15 cellular contexts compared by ENCODE assay signal in the genomic region with DNA sequence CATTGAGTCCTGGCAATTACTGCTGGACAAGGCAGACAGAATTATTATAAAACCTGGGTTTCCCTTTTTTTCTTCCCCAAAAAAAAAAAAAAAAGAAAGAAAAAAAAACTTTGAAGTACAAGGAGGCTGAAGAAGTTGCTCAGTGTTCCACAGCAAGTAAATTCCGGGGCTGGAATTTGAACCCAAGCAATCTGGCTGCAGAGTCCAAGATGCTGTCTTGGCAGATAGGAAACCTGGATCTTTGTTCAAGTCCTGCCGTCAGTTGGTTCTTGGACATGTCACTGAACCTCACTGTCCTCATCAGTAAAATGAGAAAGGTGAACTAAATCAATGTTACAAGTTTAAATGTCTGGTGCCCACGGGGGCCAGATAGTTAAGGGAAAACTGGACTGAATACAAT. TPM values are rescaled to one million over a fixed set of nuclear protein-coding genes. Genes with fewer than 3 reads are reported as not detected.
DNase-seq lines count a peak whose midpoint lies in the region; ATAC-seq, FAIRE-seq and TF ChIP-seq lines count a peak whose summit lies in the region.
"Had no signal": no experiment of that assay in that cellular context is flagged by ENCODE, and none has a peak within 500 bp of the region (broad histone marks: within the 10 kb centered on the region; RNA-seq: fewer than 3 reads in every experiment).

No MANE protein-coding gene starts in this region.

- no peak overlapping the region for H4K8ac ChIP-seq in H9 (replicated peaks; ENCODE audit: insufficient read length, low read depth, low read length)

- H2BK120ac ChIP-seq in H9 (ENCODE audit: low read depth, low read length, poor library complexity, severe bottlenecking) = no peak overlapping the region

- ATAC-seq in activated CD4-positive, alpha-beta T cell treated with anti-CD3 and anti-CD28 coated beads for 36 hours = no peak
- ATAC-seq in T-helper 17 cell (no peak), HG03025 (IDR thresholded peaks at IDR 0.05; ENCODE audit: low FRiP score, unreplicated experiment) (no peak)

- no peaks in the 10 kb centered on the region for H3K9me1 ChIP-seq in keratinocyte (ENCODE audit: control insufficient read depth, extremely low read depth, insufficient read depth, low read length)

- no peak overlapping the region for H3K18ac ChIP-seq in H9 (ENCODE audit: insufficient read length, low read depth, low read length)

- H2BK15ac ChIP-seq in H9 (ENCODE audit: low read depth, low read length) = no peak overlapping the region

- H2AFZ ChIP-seq in keratinocyte (ENCODE audit: control insufficient read depth, low read length) (no peak overlapping the region), H9 (ENCODE audit: low read length) (no peak overlapping the region)

- H2BK12ac ChIP-seq in H9 (ENCODE audit: insufficient read length, low read depth, low read length) = no peak overlapping the region

- H3K27me3 ChIP-seq in keratinocyte (ENCODE audit: control insufficient read depth, extremely low read depth, insufficient read depth, low read length) (no peaks in the 10 kb centered on the region), subcutaneous abdominal adipose tissue (ENCODE audit: control insufficient read depth in 5 of 5, insufficient read depth in 4 of 5, low read length in 5 of 5) (no peaks in the 10 kb centered on the region), H9 (ENCODE audit: insufficient read depth, low read length) (no peaks in the 10 kb centered on the region)
- H3K27me3 ChIP-seq: cardiac muscle cell, right atrium auricular region had no signal

- no peaks in the 10 kb centered on the region for H3K23me2 ChIP-seq in H9 (ENCODE audit: insufficient read length, low read depth, low read length, poor library complexity, severe bottlenecking)

- H3K9ac ChIP-seq in keratinocyte (ENCODE audit: control insufficient read depth, extremely low read depth, insufficient read depth, low read length) = no peak overlapping the region
- no peak overlapping the region for H3K9ac ChIP-seq in subcutaneous abdominal adipose tissue (ENCODE audit: low read length in 5 of 5)
- H3K9ac ChIP-seq in H9 (ENCODE audit: extremely low read depth, insufficient read length, low read length) = no peak overlapping the region

- H3K4me3 ChIP-seq in keratinocyte (ENCODE audit: control insufficient read depth in 2 of 3, extremely low read depth in 1 of 3, insufficient read depth in 2 of 3, low read depth in 1 of 3, low read length in 3 of 3) (no peak overlapping the region), subcutaneous abdominal adipose tissue (ENCODE audit: low read depth in 1 of 5, low read length in 5 of 5) (no peak overlapping the region)
- H3K4me3 ChIP-seq: cardiac muscle cell, GM12878, right atrium auricular region had no signal

- POLR2A ChIA-PET in activated CD4-positive, alpha-beta T cell treated with anti-CD3 and anti-CD28 coated beads for 36 hours (lab: Charles Lee) = interaction anchor here (0.7 to 4.1 kb wide), 4 partner anchors 33 to 116 kb away, joined by 3 to 62 read pairs (median 16); no protein-coding TSS in a partner anchor

- H4K91ac ChIP-seq in H9 (ENCODE audit: insufficient read length, low read depth, low read length) = no peak overlapping the region

- H3K4me1 ChIP-seq in keratinocyte (ENCODE audit: control insufficient read depth, extremely low read depth, insufficient read depth, low read length) = peaks cover 38% of the 10 kb centered on the region
- peaks cover 0 to 42% (median 37%) of the 10 kb centered on the region in 5 donors for H3K4me1 ChIP-seq in subcutaneous abdominal adipose tissue (ENCODE audit: control insufficient read depth in 5 of 5, insufficient read depth in 5 of 5, low read length in 5 of 5)
- no peaks in the 10 kb centered on the region for H3K4me1 ChIP-seq in H9 (ENCODE audit: insufficient read depth, low read length)

- H3K36me3 ChIP-seq in keratinocyte (ENCODE audit: control insufficient read depth in 2 of 2, extremely low read depth in 1 of 2, insufficient read depth in 2 of 2, low read length in 2 of 2) (peaks cover 0 to 7% of the 10 kb centered on the region in 2 experiments), subcutaneous abdominal adipose tissue (ENCODE audit: control insufficient read depth in 5 of 5, insufficient read depth in 5 of 5, low read length in 5 of 5) (no peaks in the 10 kb centered on the region)
- H3K36me3 ChIP-seq: cardiac muscle cell, right atrium auricular region had no signal

- no peaks in the 10 kb centered on the region for H3K27me3 Mint-ChIP-seq in activated CD4-positive, alpha-beta T cell treated with anti-CD3 and anti-CD28 coated beads for 36 hours
- H3K27me3 Mint-ChIP-seq in T-helper 17 cell = no peaks in the 10 kb centered on the region
- no peaks in the 10 kb centered on the region for H3K27me3 Mint-ChIP-seq in H9 (ENCODE audit: low read depth)

- no peak overlapping the region for H2AK5ac ChIP-seq in H9 (ENCODE audit: insufficient read length, low read length)

- H4K5ac ChIP-seq in H9 (ENCODE audit: insufficient read length, low read depth, low read length) = no peak overlapping the region

- H2BK20ac ChIP-seq in H9 (ENCODE audit: low read depth, low read length, poor library complexity, severe bottlenecking) = no peak overlapping the region

- H3K4me3 Mint-ChIP-seq in activated CD4-positive, alpha-beta T cell treated with anti-CD3 and anti-CD28 coated beads for 36 hours = no peak overlapping the region
- no peak overlapping the region for H3K4me3 Mint-ChIP-seq in T-helper 17 cell
- H3K4me3 Mint-ChIP-seq in H9 = no peak overlapping the region

- H3T11ph ChIP-seq in H9 (ENCODE audit: low read length) = no peak overlapping the region

- no peak overlapping the region for H3K56ac ChIP-seq in H9 (ENCODE audit: insufficient read length, low read depth, low read length)

- CTCF ChIA-PET in activated CD4-positive, alpha-beta T cell treated with anti-CD3 and anti-CD28 coated beads for 36 hours (lab: Charles Lee) = interaction anchor here (1.0 to 3.0 kb wide), 6 partner anchors 9 to 56 kb away, joined by 3 to 10 read pairs (median 8); no protein-coding TSS in a partner anchor

- DNase-seq in activated CD4-positive, alpha-beta T cell treated with anti-CD3 and anti-CD28 coated beads for 36 hours = no peak
- DNase-seq in activated CD4-positive, alpha-beta T cell treated with anti-CD3 and anti-CD28 coated beads, Interleukin-2, amount 50 U/mL, for 48 hours = no peak
- DNase-seq in T-helper 17 cell (no peak), keratinocyte (ENCODE audit: low read depth, low spot score) (no peak), H9 (no peak), NCI-H526 (lab: John Stamatoyannopoulos, UW) (no peak)
- DNase-seq: ACHN; activated T-cell treated with anti-CD3 and anti-CD28 coated beads, Interleukin-2, amount 50 U/mL, for 48 hours; trophoblast cell had no signal

- H3K4me1 Mint-ChIP-seq in activated CD4-positive, alpha-beta T cell treated with anti-CD3 and anti-CD28 coated beads for 36 hours = peaks cover 94% of the 10 kb centered on the region
- H3K4me1 Mint-ChIP-seq in T-helper 17 cell = peaks cover 42% of the 10 kb centered on the region
- H3K4me1 Mint-ChIP-seq in H9 = peaks cover 3 to 7% of the 10 kb centered on the region in 2 experiments; a peak in 2 of 4 replicates

- H3K4me2 ChIP-seq in keratinocyte (ENCODE audit: control insufficient read depth, extremely low read depth, insufficient read depth, low read depth, low read length) = no peak overlapping the region
- H3K4me2 ChIP-seq in H9 (ENCODE audit: insufficient read depth, insufficient read length, low read length) = no peak overlapping the region

- no peak overlapping the region for H2BK5ac ChIP-seq in H9 (ENCODE audit: insufficient read length, low read length)

- peak overlapping the region; percentile 92 for H3K27ac Mint-ChIP-seq in activated CD4-positive, alpha-beta T cell treated with anti-CD3 and anti-CD28 coated beads for 36 hours
- H3K27ac Mint-ChIP-seq in T-helper 17 cell (peak overlapping the region; percentile 94), H9 (no peak overlapping the region)

- H3K9me3 Mint-ChIP-seq in activated CD4-positive, alpha-beta T cell treated with anti-CD3 and anti-CD28 coated beads for 36 hours (ENCODE audit: low read depth) = no peaks in the 10 kb centered on the region
- H3K9me3 Mint-ChIP-seq in H9 = peaks cover 0 to 5% of the 10 kb centered on the region in 2 experiments; a peak in 1 of 5 replicates

- H4K20me1 ChIP-seq in keratinocyte (ENCODE audit: control insufficient read depth, extremely low read depth, insufficient read depth, low read length) (no peaks in the 10 kb centered on the region), H9 (ENCODE audit: control insufficient read depth, insufficient read depth, insufficient read length) (no peaks in the 10 kb centered on the region)

- H3K9me3 ChIP-seq in T-helper 17 cell (ENCODE audit: control insufficient read depth, low read length, poor library complexity, severe bottlenecking) = no peaks in the 10 kb centered on the region
- H3K9me3 ChIP-seq in keratinocyte (ENCODE audit: control insufficient read depth, low read depth, low read length) = no peaks in the 10 kb centered on the region
- H3K9me3 ChIP-seq in subcutaneous abdominal adipose tissue (ENCODE audit: control insufficient read depth in 5 of 5, low read length in 5 of 5) = no peaks in the 10 kb centered on the region
- no peaks in the 10 kb centered on the region for H3K9me3 ChIP-seq in H9 (ENCODE audit: control insufficient read depth, low read depth, low read length)
- H3K9me3 ChIP-seq: right atrium auricular region had no signal

- H3K36me3 Mint-ChIP-seq in activated CD4-positive, alpha-beta T cell treated with anti-CD3 and anti-CD28 coated beads for 36 hours (ENCODE audit: low read depth) = peaks cover 64% of the 10 kb centered on the region
- H3K36me3 Mint-ChIP-seq in T-helper 17 cell (ENCODE audit: low read depth) (peaks cover 4% of the 10 kb centered on the region), H9 (ENCODE audit: insufficient read depth in 1 of 3, low read depth in 3 of 3) (no peaks in the 10 kb centered on the region; a peak in 1 of 7 replicates)

- no peaks in the 10 kb centered on the region for H3K79me1 ChIP-seq in H9 (ENCODE audit: insufficient read depth, low read depth, low read length, poor library complexity, severe bottlenecking)

- dilution Hi-C loops in keratinocyte (cut with MboI; ENCODE audit: extremely low pct_ligation_motif_present, low sequenced_read_pairs) = no loop called here

- peak overlapping the region; percentile 85 for H3K27ac ChIP-seq in keratinocyte (ENCODE audit: control insufficient read depth, insufficient read depth, low read length)
- peak overlapping the region; percentile 97 for H3K27ac ChIP-seq in subcutaneous abdominal adipose tissue (ENCODE audit: low read depth, low read length)
- H3K27ac ChIP-seq in H9 (ENCODE audit: insufficient read length, low read depth, low read length) = no peak overlapping the region
- H3K27ac ChIP-seq: cardiac muscle cell, right atrium auricular region had no signal

- no peak overlapping the region for H3K4ac ChIP-seq in H9 (ENCODE audit: low read depth, low read length)

- no peak overlapping the region for H3K14ac ChIP-seq in H9 (ENCODE audit: insufficient read depth, low read length)

- H3K79me2 ChIP-seq in keratinocyte (ENCODE audit: control insufficient read depth, insufficient read depth, low read length) (peaks cover 12% of the 10 kb centered on the region), H9 (ENCODE audit: insufficient read depth, low read length) (no peaks in the 10 kb centered on the region)

- H3K23ac ChIP-seq in H9 (ENCODE audit: insufficient read length, low read depth, low read length) = no peak overlapping the region

- TF ChIP-seq CTCF in keratinocyte (optimal IDR thresholded peaks at IDR 0.05 in 1 of 3, IDR thresholded peaks at IDR 0.05 in 1 of 3, conservative IDR thresholded peaks at IDR 0.05 in 1 of 3; ENCODE audit: extremely low read depth in 1 of 3, insufficient read depth in 2 of 3, low read length in 3 of 3) = no peak
- no peak for TF ChIP-seq CTCF in H9 (conservative IDR thresholded peaks at IDR 0.05)

- intact Hi-C loops in activated CD4-positive, alpha-beta T cell treated with anti-CD3 and anti-CD28 coated beads for 36 hours (cut with DNase I, micrococcal nuclease) = no loop called here

- WGBS in H9 (ENCODE audit: extremely low coverage, insufficient read length, low lambda C conversion rate) = no CpG with 5 or more reads among the region's 3 CpGs

- no peak for FAIRE-seq in keratinocyte (lab: Jason Lieb, UNC)
- FAIRE-seq: GM12878, H1 had no signal

RNA-seq across cellular contexts. Expression of a gene that starts 35.3 kb away (rescaled TPM):
- 100 to 1,000 TPM in 1 of 2 experiments, 10 to 100 TPM in 1; 73.8 to 106 TPM for total RNA-seq in activated CD4-positive, alpha-beta T cell treated with anti-CD3 and anti-CD28 coated beads for 36 hours
- total RNA-seq in T-helper 17 cell (10 to 100 TPM; 58.2 to 67.6 TPM), H9 (2021) (0.04 and 0.11 TPM in 2 replicates)
- polyA plus RNA-seq in keratinocyte = 5.1 to 7.0 TPM (median 5.4 TPM) in 3 replicates
- 21.8 TPM for polyA plus RNA-seq in keratinocyte (2011; ENCODE audit: low read depth)
- 2.6 and 3.8 TPM in 2 replicates for polyA plus RNA-seq in keratinocyte (2011; cell fraction: cytosol; rRNA removed)
- polyA plus RNA-seq in keratinocyte (2011; cell fraction: nucleus; rRNA removed) = 10.2 TPM in 2 replicates
- 6.4 and 15.8 TPM in 2 replicates for polyA plus RNA-seq in keratinocyte (2012; ENCODE audit: low replicate concordance)
- polyA minus RNA-seq in keratinocyte = 15.2 to 37.1 TPM (median 28.8 TPM) in 3 replicates
- 6.1 TPM for polyA minus RNA-seq in keratinocyte (2011; cell fraction: cytosol; rRNA and poly(A)+ RNA removed)
- polyA minus RNA-seq in keratinocyte (2011; cell fraction: nucleus; rRNA and poly(A)+ RNA removed) = 24.1 and 47.5 TPM in 2 replicates

Comparison
In these comparisons a context has a peak if more than half of its experiments do, and no peak if none do; other contexts are left out.
1. H3K27ac Mint-ChIP-seq: peak in activated CD4-positive, alpha-beta T cell treated with anti-CD3 and anti-CD28 coated beads for 36 hours (single experiment) and T-helper 17 cell (single experiment); none in H9 (0 of 3).
2. RNA of a gene that starts 35.3 kb away (total RNA-seq): 73.8 to 106 TPM in activated CD4-positive, alpha-beta T cell treated with anti-CD3 and anti-CD28 coated beads for 36 hours and 58.2 to 67.6 TPM in T-helper 17 cell; 0.04 to 0.11 TPM in H9; every median in the first group is over 10 times any median in the second.